ENCODE assay signal across 11 cellular contexts in genomic region chr11:4636136-4636535, GRCh38. TPM values are rescaled to one million over a fixed set of nuclear protein-coding genes. Genes with fewer than 3 reads are reported as not detected.
"Had no signal": no experiment of that assay in that cellular context is flagged by ENCODE, and none has a peak within 500 bp of the region (broad histone marks: within the 10 kb centered on the region; RNA-seq: fewer than 3 reads in every experiment).

No MANE protein-coding gene starts in this region.

- H3K36me3 Mint-ChIP-seq: T-cell had no signal

- H3K27ac ChIP-seq: HL-60, RWPE1 had no signal

- H3K9me3 ChIP-seq: SK-N-SH had no signal

- H3K9ac ChIP-seq: SK-N-SH had no signal

- H3K4me2 ChIP-seq: SK-N-SH had no signal

- H3K27ac Mint-ChIP-seq: IgD-negative memory B cell, T-cell had no signal

- DNase-seq: NCI-H2171 had no signal

- H3K9me2 ChIP-seq: SK-N-SH had no signal

- H3K4me3 Mint-ChIP-seq: IgD-negative memory B cell, T-cell had no signal

- H3K4me1 Mint-ChIP-seq: IgD-negative memory B cell, T-cell had no signal

RNA-seq across cellular contexts. Expression of gene OR51D1, which starts 1.1 kb away (rescaled TPM):
- total RNA-seq: LHCN-M2, M059J, OCI-LY7, PC-3, SK-MEL-5, T-cell had no signal
- polyA plus RNA-seq: IgD-negative memory B cell, SK-N-SH had no signal

RNA-seq across cellular contexts. Expression of gene OR51E1, which starts 7.6 kb away (rescaled TPM):
- total RNA-seq: LHCN-M2, M059J, PC-3, SK-MEL-5, T-cell had no signal
- polyA plus RNA-seq: IgD-negative memory B cell, SK-N-SH had no signal

RNA-seq across cellular contexts. Expression of gene OR52I1, which starts 42.3 kb away (rescaled TPM):
- total RNA-seq: LHCN-M2, M059J, OCI-LY7, PC-3, SK-MEL-5, T-cell had no signal
- polyA plus RNA-seq: IgD-negative memory B cell, SK-N-SH had no signal

RNA-seq across cellular contexts. Expression of gene OR52I2, which starts 54.6 kb away (rescaled TPM):
- total RNA-seq: LHCN-M2, M059J, OCI-LY7, PC-3, SK-MEL-5, T-cell had no signal
- polyA plus RNA-seq: IgD-negative memory B cell, SK-N-SH had no signal
